ENCODE assay signal across 20 cellular contexts in genomic region chr22:27724181-27724580, GRCh38.
"Had no signal": no experiment of that assay in that cellular context is flagged by ENCODE, and none has a peak within 500 bp of the region (broad histone marks: within the 10 kb centered on the region; RNA-seq: fewer than 3 reads in every experiment).

No MANE protein-coding gene starts in this region.

- H3K9me3 ChIP-seq: adrenal gland, ascending aorta, colonic mucosa, prostate gland, spleen, thoracic aorta, upper lobe of left lung had no signal

- H3K4me1 ChIP-seq: adrenal gland, colonic mucosa, prostate gland had no signal

- ATAC-seq: left ventricle myocardium superior, WTC11 had no signal

- FAIRE-seq: frontal cortex had no signal

- H3K27ac ChIP-seq: adrenal gland, brain microvascular endothelial cell, colonic mucosa, epithelial cell of prostate, prostate gland, spleen, thoracic aorta had no signal

- H3K27me3 ChIP-seq: adrenal gland, ascending aorta, brain microvascular endothelial cell, colonic mucosa, upper lobe of left lung had no signal

- H3K36me3 ChIP-seq: adrenal gland, ascending aorta, brain microvascular endothelial cell, colonic mucosa, prostate gland, spleen, thoracic aorta, upper lobe of left lung had no signal

- DNase-seq: activated T-cell treated with anti-CD3 and anti-CD28 coated beads, Interleukin-2, amount 50 U/mL, for 1 hour; brain microvascular endothelial cell; colonic mucosa; endodermal cell; hypothalamus; left ventricle myocardium superior; naive B cell; occipital lobe; spleen; stimulated activated CD4-positive, alpha-beta T cell treated with anti-CD3 and anti-CD28 coated beads, Interleukin-4, amount 100 ng/mL, for 24 hours; stimulated activated naive CD4-positive, alpha-beta T cell treated with Interleukin-2 at 50 U/mL for 16 hours; T1000; upper lobe of left lung had no signal

- H3K4me3 ChIP-seq: adrenal gland, ascending aorta, colonic mucosa, prostate gland, spleen, thoracic aorta, upper lobe of left lung had no signal
